ENCODE assay signal across 13 cellular contexts in genomic region chr6:52877168-52877567, GRCh38. TPM values are rescaled to one million over a fixed set of nuclear protein-coding genes. Genes with fewer than 3 reads are reported as not detected.
DNase-seq lines count a peak whose midpoint lies in the region; TF ChIP-seq lines count a peak whose summit lies in the region.
"Had no signal": no experiment of that assay in that cellular context is flagged by ENCODE, and none has a peak within 500 bp of the region (broad histone marks: within the 10 kb centered on the region; RNA-seq: fewer than 3 reads in every experiment).

No MANE protein-coding gene starts in this region.

- no peak overlapping the region for H3K9ac ChIP-seq in neural progenitor cell

- H3K4me3 Mint-ChIP-seq in neural progenitor cell: no peak overlapping the region
- H3K4me3 Mint-ChIP-seq: nephron had no signal

- peak; percentile 69 for DNase-seq in GM04504 (ENCODE audit: low read depth)
- peak; percentile 55 for DNase-seq in LoVo (ENCODE audit: low spot score)
- DNase-seq in astrocyte of the hippocampus (ENCODE audit: low read depth, low spot score): peak; percentile 83
- peak; percentile 70 for DNase-seq in myocyte (ENCODE audit: low read depth)
- no peak for DNase-seq in NCI-H446 treated with DMSO at 0.1 percent for 48 hours (lab: John Stamatoyannopoulos, UW)
- no peak for DNase-seq in H7
- no peak for DNase-seq in NCI-H128 (lab: John Stamatoyannopoulos, UW; ENCODE audit: unreplicated experiment)
- DNase-seq in neural progenitor cell (ENCODE audit: low spot score): no peak
- DNase-seq: cortex of kidney, DND-41 had no signal

- peaks cover 13% of the 10 kb centered on the region for H3K4me1 Mint-ChIP-seq in neural progenitor cell

- no peaks in the 10 kb centered on the region; the same call in 1 of the 2 replicates for H3K27me3 ChIP-seq in H7 (ENCODE audit: control insufficient read depth, insufficient read depth, low read length)
- no peaks in the 10 kb centered on the region for H3K27me3 ChIP-seq in neural progenitor cell

- no peak overlapping the region for H3K27ac Mint-ChIP-seq in neural progenitor cell
- H3K27ac Mint-ChIP-seq: nephron had no signal

- H3K27ac ChIP-seq in neural progenitor cell: no peak overlapping the region

- H3K9me3 ChIP-seq in neural progenitor cell (ENCODE audit: low read depth): no peaks in the 10 kb centered on the region

- no peaks in the 10 kb centered on the region for H4K20me1 ChIP-seq in neural progenitor cell (ENCODE audit: low read depth)

- no peaks in the 10 kb centered on the region for H3K36me3 ChIP-seq in H7 (replicated peaks; ENCODE audit: control insufficient read depth, insufficient read depth, low read length)
- H3K36me3 ChIP-seq in neural progenitor cell: no peaks in the 10 kb centered on the region

- no peaks in the 10 kb centered on the region for H3F3A ChIP-seq in neural progenitor cell (ENCODE audit: low read depth)

- H3K9me3 Mint-ChIP-seq in neural progenitor cell: no peaks in the 10 kb centered on the region
- H3K9me3 Mint-ChIP-seq: nephron had no signal

- peaks cover 9% of the 10 kb centered on the region for H3K27me3 Mint-ChIP-seq in neural progenitor cell (ENCODE audit: insufficient read depth, low read depth)

- no peaks in the 10 kb centered on the region for H3K36me3 Mint-ChIP-seq in neural progenitor cell

- peaks cover 7% of the 10 kb centered on the region for H3K4me1 ChIP-seq in neural progenitor cell

- H3K4me2 ChIP-seq in neural progenitor cell: no peak overlapping the region

- TF ChIP-seq CTCF in neural progenitor cell (IDR thresholded peaks at IDR 0.05): no peak

- H3K79me2 ChIP-seq in neural progenitor cell (ENCODE audit: low read depth): no peaks in the 10 kb centered on the region

- no peak overlapping the region for H2AFZ ChIP-seq in neural progenitor cell (replicated peaks)

- no peak overlapping the region for H3K4me3 ChIP-seq in H7 (ENCODE audit: insufficient read depth, low read depth, low read length)
- H3K4me3 ChIP-seq in neural progenitor cell: no peak overlapping the region

RNA-seq across cellular contexts. Expression of gene GSTA3, which starts 32.3 kb away (rescaled TPM):
- total RNA-seq in myocyte: not detected in 2 replicates
- polyA plus RNA-seq in myocyte (2012): not detected
- total RNA-seq in H7 (2014; rRNA removed; shearing (Covaris generic)): not detected in 2 replicates
- not detected in 2 replicates for total RNA-seq in neural progenitor cell (ENCODE audit: low replicate concordance)
- total RNA-seq: NCI-H460, subcutaneous adipose tissue had no signal

RNA-seq across cellular contexts. Expression of gene GSTA5, which starts 36.6 kb away (rescaled TPM):
- total RNA-seq in myocyte: not detected in 2 replicates
- polyA plus RNA-seq in myocyte (2012): not detected
- total RNA-seq in H7 (2014; rRNA removed; shearing (Covaris generic)): not detected in 2 replicates
- not detected in 2 replicates for total RNA-seq in neural progenitor cell (ENCODE audit: low replicate concordance)
- total RNA-seq: NCI-H460, subcutaneous adipose tissue had no signal

Comparison
In these comparisons a context has a peak if more than half of its experiments do, and no peak if none do; other contexts are left out.
1. DNase-seq: peak in GM04504 (single experiment), LoVo (single experiment), astrocyte of the hippocampus (single experiment) and myocyte (single experiment); none in NCI-H446 treated with DMSO at 0.1 percent for 48 hours (single experiment), H7 (single experiment), NCI-H128 (single experiment) and neural progenitor cell (single experiment).